Comparison of ENCODE assay signal across 2 cellular contexts in the genomic region with DNA sequence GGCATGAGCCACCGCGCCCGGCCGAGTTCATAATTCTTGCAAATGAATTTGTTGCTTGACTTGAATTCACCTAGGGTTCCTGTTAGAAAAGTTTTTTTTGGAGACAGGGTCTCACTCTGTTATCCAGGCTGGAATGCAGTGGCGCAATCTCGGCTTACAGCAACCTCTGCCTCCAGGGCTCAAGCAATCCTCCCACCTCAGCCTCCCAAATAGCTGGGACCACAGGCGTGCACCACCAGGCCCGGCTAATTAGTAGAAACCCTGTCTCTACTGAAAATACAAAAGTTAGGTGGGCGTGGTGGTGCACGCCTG.
TF ChIP-seq lines count a peak whose summit lies in the region.

No MANE protein-coding gene starts in this region.

TF ChIP-seq in HEK293, 187 proteins besides CTCF, POLR2A, EP300 and RAD21 (continued from another document):
- TF ChIP-seq PRDM6 (tag by site-specific recombination; IDR thresholded peaks at IDR 0.05) = no peak
- TF ChIP-seq ZNF335 (tag by site-specific recombination; conservative IDR thresholded peaks at IDR 0.05) = peak; percentile 42; the same call in 1 of the 2 replicates
TF ChIP-seq in HEK293: peak in this region for 1.

TF ChIP-seq in HepG2, 621 proteins besides CTCF, POLR2A, EP300 and RAD21 (continued from another document and continues in another):
- TF ChIP-seq HNF1A (IDR thresholded peaks at IDR 0.05; ENCODE audit: low read depth) (no peak), HNF1A (CRISPR knock-in tag; IDR thresholded peaks at IDR 0.05; ENCODE audit: borderline replicate concordance) (no peak), MNT (IDR thresholded peaks at IDR 0.05) (no peak), JDP2 (CRISPR knock-in tag; IDR thresholded peaks at IDR 0.05; ENCODE audit: borderline replicate concordance) (no peak), ESRRA (CRISPR knock-in tag; IDR thresholded peaks at IDR 0.05; ENCODE audit: low read depth) (no peak), ZNF674 (CRISPR knock-in tag; IDR thresholded peaks at IDR 0.05; ENCODE audit: low read depth) (no peak), ZNF282 (IDR thresholded peaks at IDR 0.05; ENCODE audit: partially characterized antibody) (no peak), ZNF7 (CRISPR knock-in tag; IDR thresholded peaks at IDR 0.05) (no peak), CEBPB (IDR thresholded peaks at IDR 0.05; ENCODE audit: borderline replicate concordance, low read depth, low read length) (peak; percentile 54; the same call in 1 of the 2 replicates), HINFP (CRISPR knock-in tag; IDR thresholded peaks at IDR 0.05; ENCODE audit: low read depth) (no peak), CEBPG (CRISPR knock-in tag; IDR thresholded peaks at IDR 0.05) (peak; percentile 48; the same call in 1 of the 2 replicates), THAP9 (CRISPR knock-in tag; IDR thresholded peaks at IDR 0.05; ENCODE audit: borderline replicate concordance) (0 out of 2 replicates have a peak, but pooled peaks have one; percentile 7), IRF1 (CRISPR knock-in tag; IDR thresholded peaks at IDR 0.05; ENCODE audit: low read depth) (no peak), SMAD9 (CRISPR knock-in tag; IDR thresholded peaks at IDR 0.05) (no peak), IRF9 (CRISPR knock-in tag; IDR thresholded peaks at IDR 0.05; ENCODE audit: borderline replicate concordance) (no peak), MXI1 (IDR thresholded peaks at IDR 0.05; ENCODE audit: borderline replicate concordance, low read depth, low read length) (no peak)
- TF ChIP-seq, protein P1, sequence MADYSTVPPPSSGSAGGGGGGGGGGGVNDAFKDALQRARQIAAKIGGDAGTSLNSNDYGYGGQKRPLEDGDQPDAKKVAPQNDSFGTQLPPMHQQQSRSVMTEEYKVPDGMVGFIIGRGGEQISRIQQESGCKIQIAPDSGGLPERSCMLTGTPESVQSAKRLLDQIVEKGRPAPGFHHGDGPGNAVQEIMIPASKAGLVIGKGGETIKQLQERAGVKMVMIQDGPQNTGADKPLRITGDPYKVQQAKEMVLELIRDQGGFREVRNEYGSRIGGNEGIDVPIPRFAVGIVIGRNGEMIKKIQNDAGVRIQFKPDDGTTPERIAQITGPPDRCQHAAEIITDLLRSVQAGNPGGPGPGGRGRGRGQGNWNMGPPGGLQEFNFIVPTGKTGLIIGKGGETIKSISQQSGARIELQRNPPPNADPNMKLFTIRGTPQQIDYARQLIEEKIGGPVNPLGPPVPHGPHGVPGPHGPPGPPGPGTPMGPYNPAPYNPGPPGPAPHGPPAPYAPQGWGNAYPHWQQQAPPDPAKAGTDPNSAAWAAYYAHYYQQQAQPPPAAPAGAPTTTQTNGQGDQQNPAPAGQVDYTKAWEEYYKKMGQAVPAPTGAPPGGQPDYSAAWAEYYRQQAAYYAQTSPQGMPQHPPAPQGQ (CRISPR knock-in tag; IDR thresholded peaks at IDR 0.05; ENCODE audit: borderline replicate concordance) = no peak
- TF ChIP-seq, protein P2, sequence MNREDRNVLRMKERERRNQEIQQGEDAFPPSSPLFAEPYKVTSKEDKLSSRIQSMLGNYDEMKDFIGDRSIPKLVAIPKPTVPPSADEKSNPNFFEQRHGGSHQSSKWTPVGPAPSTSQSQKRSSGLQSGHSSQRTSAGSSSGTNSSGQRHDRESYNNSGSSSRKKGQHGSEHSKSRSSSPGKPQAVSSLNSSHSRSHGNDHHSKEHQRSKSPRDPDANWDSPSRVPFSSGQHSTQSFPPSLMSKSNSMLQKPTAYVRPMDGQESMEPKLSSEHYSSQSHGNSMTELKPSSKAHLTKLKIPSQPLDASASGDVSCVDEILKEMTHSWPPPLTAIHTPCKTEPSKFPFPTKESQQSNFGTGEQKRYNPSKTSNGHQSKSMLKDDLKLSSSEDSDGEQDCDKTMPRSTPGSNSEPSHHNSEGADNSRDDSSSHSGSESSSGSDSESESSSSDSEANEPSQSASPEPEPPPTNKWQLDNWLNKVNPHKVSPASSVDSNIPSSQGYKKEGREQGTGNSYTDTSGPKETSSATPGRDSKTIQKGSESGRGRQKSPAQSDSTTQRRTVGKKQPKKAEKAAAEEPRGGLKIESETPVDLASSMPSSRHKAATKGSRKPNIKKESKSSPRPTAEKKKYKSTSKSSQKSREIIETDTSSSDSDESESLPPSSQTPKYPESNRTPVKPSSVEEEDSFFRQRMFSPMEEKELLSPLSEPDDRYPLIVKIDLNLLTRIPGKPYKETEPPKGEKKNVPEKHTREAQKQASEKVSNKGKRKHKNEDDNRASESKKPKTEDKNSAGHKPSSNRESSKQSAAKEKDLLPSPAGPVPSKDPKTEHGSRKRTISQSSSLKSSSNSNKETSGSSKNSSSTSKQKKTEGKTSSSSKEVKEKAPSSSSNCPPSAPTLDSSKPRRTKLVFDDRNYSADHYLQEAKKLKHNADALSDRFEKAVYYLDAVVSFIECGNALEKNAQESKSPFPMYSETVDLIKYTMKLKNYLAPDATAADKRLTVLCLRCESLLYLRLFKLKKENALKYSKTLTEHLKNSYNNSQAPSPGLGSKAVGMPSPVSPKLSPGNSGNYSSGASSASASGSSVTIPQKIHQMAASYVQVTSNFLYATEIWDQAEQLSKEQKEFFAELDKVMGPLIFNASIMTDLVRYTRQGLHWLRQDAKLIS (CRISPR knock-in tag; IDR thresholded peaks at IDR 0.05) = no peak
- TF ChIP-seq, protein P3, sequence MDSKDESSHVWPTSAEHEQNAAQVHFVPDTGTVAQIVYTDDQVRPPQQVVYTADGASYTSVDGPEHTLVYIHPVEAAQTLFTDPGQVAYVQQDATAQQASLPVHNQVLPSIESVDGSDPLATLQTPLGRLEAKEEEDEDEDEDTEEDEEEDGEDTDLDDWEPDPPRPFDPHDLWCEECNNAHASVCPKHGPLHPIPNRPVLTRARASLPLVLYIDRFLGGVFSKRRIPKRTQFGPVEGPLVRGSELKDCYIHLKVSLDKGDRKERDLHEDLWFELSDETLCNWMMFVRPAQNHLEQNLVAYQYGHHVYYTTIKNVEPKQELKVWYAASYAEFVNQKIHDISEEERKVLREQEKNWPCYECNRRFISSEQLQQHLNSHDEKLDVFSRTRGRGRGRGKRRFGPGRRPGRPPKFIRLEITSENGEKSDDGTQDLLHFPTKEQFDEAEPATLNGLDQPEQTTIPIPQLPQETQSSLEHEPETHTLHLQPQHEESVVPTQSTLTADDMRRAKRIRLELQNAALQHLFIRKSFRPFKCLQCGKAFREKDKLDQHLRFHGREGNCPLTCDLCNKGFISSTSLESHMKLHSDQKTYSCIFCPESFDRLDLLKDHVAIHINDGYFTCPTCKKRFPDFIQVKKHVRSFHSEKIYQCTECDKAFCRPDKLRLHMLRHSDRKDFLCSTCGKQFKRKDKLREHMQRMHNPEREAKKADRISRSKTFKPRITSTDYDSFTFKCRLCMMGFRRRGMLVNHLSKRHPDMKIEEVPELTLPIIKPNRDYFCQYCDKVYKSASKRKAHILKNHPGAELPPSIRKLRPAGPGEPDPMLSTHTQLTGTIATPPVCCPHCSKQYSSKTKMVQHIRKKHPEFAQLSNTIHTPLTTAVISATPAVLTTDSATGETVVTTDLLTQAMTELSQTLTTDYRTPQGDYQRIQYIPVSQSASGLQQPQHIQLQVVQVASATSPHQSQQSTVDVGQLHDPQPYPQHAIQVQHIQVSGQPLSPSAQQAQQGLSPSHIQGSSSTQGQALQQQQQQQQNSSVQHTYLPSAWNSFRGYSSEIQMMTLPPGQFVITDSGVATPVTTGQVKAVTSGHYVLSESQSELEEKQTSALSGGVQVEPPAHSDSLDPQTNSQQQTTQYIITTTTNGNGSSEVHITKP (CRISPR knock-in tag; IDR thresholded peaks at IDR 0.05; ENCODE audit: low read depth) = no peak
- TF ChIP-seq, protein P4, sequence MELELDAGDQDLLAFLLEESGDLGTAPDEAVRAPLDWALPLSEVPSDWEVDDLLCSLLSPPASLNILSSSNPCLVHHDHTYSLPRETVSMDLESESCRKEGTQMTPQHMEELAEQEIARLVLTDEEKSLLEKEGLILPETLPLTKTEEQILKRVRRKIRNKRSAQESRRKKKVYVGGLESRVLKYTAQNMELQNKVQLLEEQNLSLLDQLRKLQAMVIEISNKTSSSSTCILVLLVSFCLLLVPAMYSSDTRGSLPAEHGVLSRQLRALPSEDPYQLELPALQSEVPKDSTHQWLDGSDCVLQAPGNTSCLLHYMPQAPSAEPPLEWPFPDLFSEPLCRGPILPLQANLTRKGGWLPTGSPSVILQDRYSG (CRISPR knock-in tag; IDR thresholded peaks at IDR 0.05) = no peak
